28 cellular contexts compared by ENCODE assay signal in the genomic region with DNA sequence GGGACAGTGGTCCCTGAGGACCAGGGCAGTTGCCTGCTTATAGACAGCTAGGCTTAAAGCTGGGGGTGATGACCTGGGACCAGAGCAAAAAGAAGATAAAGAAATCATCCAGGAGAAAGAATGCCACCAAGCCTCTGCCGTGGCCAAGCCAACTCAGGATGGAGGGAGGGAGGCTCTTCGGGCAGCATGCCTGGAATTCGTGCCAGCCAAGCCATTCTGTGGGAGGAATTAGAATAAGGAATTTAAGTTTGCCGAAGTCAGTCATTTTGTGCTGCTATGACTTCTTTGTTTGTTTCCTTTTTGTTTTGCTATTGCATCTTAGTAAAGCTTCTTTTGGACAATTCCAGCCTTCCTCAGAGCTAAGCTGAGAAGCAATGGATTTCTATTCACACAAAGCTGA.
A peak's percentile ranks its signal among the peaks of the same experiment; 100 is the strongest.
DNase-seq lines count a peak whose midpoint lies in the region; ATAC-seq and TF ChIP-seq lines count a peak whose summit lies in the region.
"Had no signal": no experiment of that assay in that cellular context is flagged by ENCODE, and none has a peak within 500 bp of the region (broad histone marks: within the 10 kb centered on the region; RNA-seq: fewer than 3 reads in every experiment).

No MANE protein-coding gene starts in this region.

- H3K4me3 Mint-ChIP-seq in CD8-positive, alpha-beta T cell: no peak overlapping the region
- H3K4me3 Mint-ChIP-seq: CD8-positive, alpha-beta memory T cell; nephron progenitor cell had no signal

- H3K9me3 Mint-ChIP-seq in CD8-positive, alpha-beta T cell: peaks cover 2% of the 10 kb centered on the region

- no peak for TF ChIP-seq CTCF in RWPE2 (IDR thresholded peaks at IDR 0.05; ENCODE audit: poor library complexity, severe bottlenecking)
- no peak for TF ChIP-seq CTCF in dorsolateral prefrontal cortex (IDR thresholded peaks at IDR 0.05 in 54 of 56, conservative IDR thresholded peaks at IDR 0.05 in 2 of 56; ENCODE audit: low read depth in 1 of 56, partially characterized antibody in 56 of 56)
- TF ChIP-seq CTCF in CD8-positive, alpha-beta T cell (IDR thresholded peaks at IDR 0.05): no peak

- H3K4me1 ChIP-seq in RWPE2 (ENCODE audit: insufficient read depth, poor library complexity, severe bottlenecking): peaks cover 34% of the 10 kb centered on the region
- H3K4me1 ChIP-seq in CD8-positive, alpha-beta T cell (ENCODE audit: insufficient read depth, low read length): no peaks in the 10 kb centered on the region
- H3K4me1 ChIP-seq: breast epithelium, gastroesophageal sphincter, HAP-1, pancreas, Peyer's patch, right atrium auricular region had no signal

- ATAC-seq in RWPE2 (ENCODE audit: low read depth): peak; percentile 63
- ATAC-seq in HG02678 (IDR thresholded peaks at IDR 0.05; ENCODE audit: unreplicated experiment): no peak
- no peak for ATAC-seq in CD8-positive, alpha-beta T cell
- ATAC-seq: gastroesophageal sphincter, pancreas had no signal

- DNase-seq in Daoy (ENCODE audit: low read depth): peak; percentile 34
- DNase-seq in RWPE2 (ENCODE audit: low spot score): no peak
- DNase-seq in fibroblast of gingiva (ENCODE audit: low read depth): peak; percentile 75
- peak; percentile 29 for DNase-seq in stromal cell of bone marrow (ENCODE audit: low read depth)
- no peak for DNase-seq in dorsolateral prefrontal cortex
- no peak for DNase-seq in DMS153 (lab: John Stamatoyannopoulos, UW)
- no peak for DNase-seq in CD8-positive, alpha-beta T cell
- DNase-seq: activated CD4-positive, alpha-beta T cell treated with anti-CD3 and anti-CD28 coated beads for 1 hour; activated CD8-positive, alpha-beta memory T cell treated with anti-CD3 and anti-CD28 coated beads for 24 hours; activated gamma-delta T cell; activated T-cell treated with anti-CD3 and anti-CD28 coated beads, Interleukin-2, amount 50 U/mL, for 1 hour; CD8-positive, alpha-beta memory T cell; DMS53; effector memory CD4-positive, alpha-beta T cell; hippocampal formation; NCI-H1436; NCI-H510A treated with DMSO at 0.1 percent for 48 hours; nephron progenitor cell; pancreas; Peyer's patch; stimulated activated CD4-positive, alpha-beta T cell treated with anti-CD3 and anti-CD28 coated beads, Interleukin-4, amount 100 ng/mL, for 4 hours; stimulated activated naive CD4-positive, alpha-beta T cell had no signal

- H3K27ac ChIP-seq in RWPE2 (ENCODE audit: poor library complexity, severe bottlenecking): peak overlapping the region; percentile 87
- no peak overlapping the region for H3K27ac ChIP-seq in dorsolateral prefrontal cortex
- H3K27ac ChIP-seq in CD8-positive, alpha-beta T cell (ENCODE audit: low read depth, low read length): no peak overlapping the region
- H3K27ac ChIP-seq: breast epithelium, gastroesophageal sphincter, pancreas, Peyer's patch, right atrium auricular region, SJSA1 had no signal

- no peaks in the 10 kb centered on the region for H3K36me3 Mint-ChIP-seq in CD8-positive, alpha-beta T cell
- H3K36me3 Mint-ChIP-seq: CD8-positive, alpha-beta memory T cell had no signal

- H3K36me3 ChIP-seq in RWPE2 (ENCODE audit: low read depth): no peaks in the 10 kb centered on the region
- no peaks in the 10 kb centered on the region for H3K36me3 ChIP-seq in CD8-positive, alpha-beta T cell (ENCODE audit: insufficient read depth, low read length)
- H3K36me3 ChIP-seq: breast epithelium, gastroesophageal sphincter, HAP-1, pancreas, Peyer's patch, right atrium auricular region, SJSA1 had no signal

- H3K4me3 ChIP-seq in RWPE2 (ENCODE audit: severe bottlenecking) (no peak overlapping the region), dorsolateral prefrontal cortex (no peak overlapping the region)
- H3K4me3 ChIP-seq in CD8-positive, alpha-beta T cell (ENCODE audit: low read depth, low read length): no peak overlapping the region
- H3K4me3 ChIP-seq: breast epithelium, gastroesophageal sphincter, HAP-1, pancreas, Peyer's patch, right atrium auricular region, SJSA1 had no signal

- intact Hi-C loops in dorsolateral prefrontal cortex (cut with DNase I): no loop called here
- intact Hi-C loops in CD8-positive, alpha-beta T cell (cut with DNase I, micrococcal nuclease): no loop called here

- H3K27me3 Mint-ChIP-seq in CD8-positive, alpha-beta T cell (ENCODE audit: low read depth): no peaks in the 10 kb centered on the region

- H3K27me3 ChIP-seq in RWPE2 (ENCODE audit: insufficient read depth, poor library complexity, severe bottlenecking): no peaks in the 10 kb centered on the region
- peaks cover 0 to 12% (median 0%) of the 10 kb centered on the region in 45 donors for H3K27me3 ChIP-seq in dorsolateral prefrontal cortex
- H3K27me3 ChIP-seq in CD8-positive, alpha-beta T cell (ENCODE audit: insufficient read depth, low read length): no peaks in the 10 kb centered on the region
- H3K27me3 ChIP-seq: breast epithelium, pancreas, Peyer's patch, right atrium auricular region, SJSA1 had no signal

- no peak overlapping the region for H3K27ac Mint-ChIP-seq in CD8-positive, alpha-beta T cell
- H3K27ac Mint-ChIP-seq: nephron progenitor cell had no signal

- H3K9me3 ChIP-seq in RWPE2 (ENCODE audit: severe bottlenecking): no peaks in the 10 kb centered on the region
- no peaks in the 10 kb centered on the region for H3K9me3 ChIP-seq in CD8-positive, alpha-beta T cell (ENCODE audit: low read length)
- H3K9me3 ChIP-seq: HAP-1, pancreas, Peyer's patch, SJSA1 had no signal

- POLR2A ChIA-PET in CD8-positive, alpha-beta T cell (lab: Charles Lee): no interaction called here

- H3K4me1 Mint-ChIP-seq in CD8-positive, alpha-beta T cell (ENCODE audit: low read depth): no peaks in the 10 kb centered on the region
- H3K4me1 Mint-ChIP-seq: CD8-positive, alpha-beta memory T cell had no signal

- CTCF ChIA-PET in CD8-positive, alpha-beta T cell (lab: Charles Lee): no interaction called here

Comparison
In these comparisons a context has a peak if more than half of its experiments do, and no peak if none do; other contexts are left out.
1. DNase-seq: peak in Daoy (single experiment), fibroblast of gingiva (single experiment) and stromal cell of bone marrow (single experiment); none in RWPE2 (single experiment), dorsolateral prefrontal cortex (0 of 10), DMS153 (single experiment) and CD8-positive, alpha-beta T cell (0 of 7).